ENCODE assay signal across 16 cellular contexts in genomic region chr3:187131981-187132380, GRCh38. TPM values are rescaled to one million over a fixed set of nuclear protein-coding genes. Genes with fewer than 3 reads are reported as not detected.
DNase-seq lines count a peak whose midpoint lies in the region; ATAC-seq and TF ChIP-seq lines count a peak whose summit lies in the region.
"Had no signal": no experiment of that assay in that cellular context is flagged by ENCODE, and none has a peak within 500 bp of the region (broad histone marks: within the 10 kb centered on the region; RNA-seq: fewer than 3 reads in every experiment).

No MANE protein-coding gene starts in this region.

- peaks cover 46% of the 10 kb centered on the region for H3K4me1 Mint-ChIP-seq in activated naive CD4-positive, alpha-beta T cell treated with anti-CD3 and anti-CD28 coated beads, Interleukin-2, amount 50 U/mL, for 24 hours
- H3K4me1 Mint-ChIP-seq in central memory CD8-positive, alpha-beta T cell: peaks cover 20% of the 10 kb centered on the region
- H3K4me1 Mint-ChIP-seq in stimulated activated memory B cell treated with anti-CD40 and anti-IgM and Interleukin-4, amounts not matched to agents 10 μg/mL and 1 μg/mL and 100 μg/mL, for 72 hours: peaks cover 26% of the 10 kb centered on the region

- ATAC-seq in activated naive CD4-positive, alpha-beta T cell treated with anti-CD3 and anti-CD28 coated beads, Interleukin-2, amount 50 U/mL, for 72 hours: no peak
- no peak for ATAC-seq in central memory CD8-positive, alpha-beta T cell (replicated peaks; ENCODE audit: extremely low read depth, poor library complexity, severe bottlenecking)
- no peak for ATAC-seq in stimulated activated memory B cell treated with anti-CD40 and anti-IgM and Interleukin-4, amounts not matched to agents 10 μg/mL and 1 μg/mL and 100 μg/mL, for 72 hours
- ATAC-seq: HepG2, Panc1 had no signal

- TF ChIP-seq CTCF in GM20000 (IDR thresholded peaks at IDR 0.05; ENCODE audit: extremely low read depth, missing control alignments): no peak

- H3K36me3 Mint-ChIP-seq in activated naive CD4-positive, alpha-beta T cell treated with anti-CD3 and anti-CD28 coated beads, Interleukin-2, amount 50 U/mL, for 24 hours: peaks cover 14% of the 10 kb centered on the region
- H3K36me3 Mint-ChIP-seq in activated naive CD4-positive, alpha-beta T cell treated with anti-CD3 and anti-CD28 coated beads, Interleukin-2, amount 50 U/mL, for 72 hours: peaks cover 30 to 65% of the 10 kb centered on the region in 2 donors
- H3K36me3 Mint-ChIP-seq in central memory CD8-positive, alpha-beta T cell (ENCODE audit: insufficient read depth): peaks cover 4% of the 10 kb centered on the region
- peaks cover 36% of the 10 kb centered on the region for H3K36me3 Mint-ChIP-seq in stimulated activated memory B cell treated with anti-CD40 and anti-IgM and Interleukin-4, amounts not matched to agents 10 μg/mL and 1 μg/mL and 100 μg/mL, for 72 hours

- no peak for DNase-seq in activated naive CD4-positive, alpha-beta T cell treated with anti-CD3 and anti-CD28 coated beads, Interleukin-2, amount 50 U/mL, for 72 hours (ENCODE audit: low spot score in 2 of 2)
- DNase-seq in ELR (ENCODE audit: low read depth) (peak; percentile 70), NCI-H69 (lab: John Stamatoyannopoulos, UW) (no peak), GM20000 (ENCODE audit: low spot score) (no peak)
- DNase-seq in central memory CD8-positive, alpha-beta T cell (ENCODE audit: low spot score in 2 of 2): no peak
- DNase-seq: DMS79 treated with DMSO at 0.1 percent for 48 hours, H7, NCI-H1417 treated with DMSO at 0.1 percent for 48 hours, NCI-H187 treated with DMSO at 0.1 percent for 48 hours, NCI-H226, NCI-H524, SJCRH30 had no signal

- no peaks in the 10 kb centered on the region for H3K9me3 Mint-ChIP-seq in activated naive CD4-positive, alpha-beta T cell treated with anti-CD3 and anti-CD28 coated beads, Interleukin-2, amount 50 U/mL, for 24 hours
- H3K9me3 Mint-ChIP-seq in activated naive CD4-positive, alpha-beta T cell treated with anti-CD3 and anti-CD28 coated beads, Interleukin-2, amount 50 U/mL, for 72 hours: peaks cover 8 to 27% of the 10 kb centered on the region in 2 donors
- H3K9me3 Mint-ChIP-seq in central memory CD8-positive, alpha-beta T cell: no peaks in the 10 kb centered on the region
- peaks cover 16% of the 10 kb centered on the region for H3K9me3 Mint-ChIP-seq in stimulated activated memory B cell treated with anti-CD40 and anti-IgM and Interleukin-4, amounts not matched to agents 10 μg/mL and 1 μg/mL and 100 μg/mL, for 72 hours

- H3K4me3 Mint-ChIP-seq in activated naive CD4-positive, alpha-beta T cell treated with anti-CD3 and anti-CD28 coated beads, Interleukin-2, amount 50 U/mL, for 24 hours: no peak overlapping the region
- H3K4me3 Mint-ChIP-seq in central memory CD8-positive, alpha-beta T cell: no peak overlapping the region
- no peak overlapping the region for H3K4me3 Mint-ChIP-seq in stimulated activated memory B cell treated with anti-CD40 and anti-IgM and Interleukin-4, amounts not matched to agents 10 μg/mL and 1 μg/mL and 100 μg/mL, for 72 hours

- peak overlapping the region; percentile 41 for H3K27ac Mint-ChIP-seq in activated naive CD4-positive, alpha-beta T cell treated with anti-CD3 and anti-CD28 coated beads, Interleukin-2, amount 50 U/mL, for 24 hours
- peak overlapping the region in 1 of 2 donors; percentile 96 for H3K27ac Mint-ChIP-seq in activated naive CD4-positive, alpha-beta T cell treated with anti-CD3 and anti-CD28 coated beads, Interleukin-2, amount 50 U/mL, for 72 hours
- H3K27ac Mint-ChIP-seq in central memory CD8-positive, alpha-beta T cell (ENCODE audit: low read depth): peak overlapping the region; percentile 96
- H3K27ac Mint-ChIP-seq in stimulated activated memory B cell treated with anti-CD40 and anti-IgM and Interleukin-4, amounts not matched to agents 10 μg/mL and 1 μg/mL and 100 μg/mL, for 72 hours: peak overlapping the region; percentile 66

- H3K27me3 Mint-ChIP-seq in activated naive CD4-positive, alpha-beta T cell treated with anti-CD3 and anti-CD28 coated beads, Interleukin-2, amount 50 U/mL, for 24 hours: no peaks in the 10 kb centered on the region
- no peaks in the 10 kb centered on the region for H3K27me3 Mint-ChIP-seq in central memory CD8-positive, alpha-beta T cell
- H3K27me3 Mint-ChIP-seq in stimulated activated memory B cell treated with anti-CD40 and anti-IgM and Interleukin-4, amounts not matched to agents 10 μg/mL and 1 μg/mL and 100 μg/mL, for 72 hours: no peaks in the 10 kb centered on the region

RNA-seq across cellular contexts. Expression of gene RPL39L, which starts 7.3 kb away (rescaled TPM):
- 10 to 100 TPM; 15.5 to 19.3 TPM for total RNA-seq in activated naive CD4-positive, alpha-beta T cell treated with anti-CD3 and anti-CD28 coated beads, Interleukin-2, amount 50 U/mL, for 72 hours
- total RNA-seq: HepG2 had no signal
